3 cellular contexts compared by ENCODE assay signal in genomic region chr9:74524289-74524688, GRCh38.
A peak's percentile ranks its signal among the peaks of the same experiment; 100 is the strongest.
TF ChIP-seq lines count a peak whose summit lies in the region.

No MANE protein-coding gene starts in this region.

TF ChIP-seq in HepG2, 621 proteins besides CTCF, POLR2A, EP300 and RAD21:
- TF ChIP-seq ZNF235 (CRISPR knock-in tag; IDR thresholded peaks at IDR 0.05; ENCODE audit: borderline replicate concordance) (no peak), TRAFD1 (CRISPR knock-in tag; IDR thresholded peaks at IDR 0.05; ENCODE audit: borderline replicate concordance) (no peak), ARNT (IDR thresholded peaks at IDR 0.05) (no peak), MAFK (conservative IDR thresholded peaks at IDR 0.05 in 1 of 2, IDR thresholded peaks at IDR 0.05 in 1 of 2; ENCODE audit: low read length in 2 of 2) (peak; percentile 86 to 95), ZNF558 (CRISPR knock-in tag; IDR thresholded peaks at IDR 0.05; ENCODE audit: borderline replicate concordance) (no peak), MAFF (IDR thresholded peaks at IDR 0.05; ENCODE audit: low read depth, low read length) (peak; percentile 92)

TF ChIP-seq in IMR-90, 13 proteins besides CTCF, POLR2A, EP300 and RAD21:
- TF ChIP-seq FOS (IDR thresholded peaks at IDR 0.05; ENCODE audit: low read depth, low read length), result no peak
- TF ChIP-seq MAFK (IDR thresholded peaks at IDR 0.05; ENCODE audit: low read depth, low read length), result peak; percentile 89
- TF ChIP-seq CHD1 (IDR thresholded peaks at IDR 0.05; ENCODE audit: low read depth, low read length), result no peak

TF ChIP-seq in H1, 55 proteins besides CTCF, POLR2A, EP300 and RAD21:
- peak; percentile 70; the same call in 1 of the 2 replicates for TF ChIP-seq MAFK (IDR thresholded peaks at IDR 0.05; ENCODE audit: low read depth, low read length)
- no peak for TF ChIP-seq CHD2 (IDR thresholded peaks at IDR 0.05; ENCODE audit: low read length)
